In genomic region chr11:6353367-6353987, GRCh38 we compare ENCODE assay signal across 8 cellular contexts. TPM values are rescaled to one million over a fixed set of nuclear protein-coding genes. Genes with fewer than 3 reads are reported as not detected.
A peak's percentile ranks its signal among the peaks of the same experiment; 100 is the strongest.
DNase-seq lines count a peak whose midpoint lies in the region; ATAC-seq, FAIRE-seq and TF ChIP-seq lines count a peak whose summit lies in the region.

No MANE protein-coding gene starts in this region.

- H3K4me2 ChIP-seq in DND-41 (ENCODE audit: insufficient read depth, low read length) = no peak overlapping the region

- no peaks in the 10 kb centered on the region for H3K79me2 ChIP-seq in DND-41 (ENCODE audit: insufficient read depth, low read length)

- no peak for FAIRE-seq in pancreas (lab: Jason Lieb, UNC)

- no peaks in the 10 kb centered on the region for H4K20me1 ChIP-seq in DND-41 (ENCODE audit: insufficient read depth, low read length)

- H3K4me1 ChIP-seq in DND-41 (ENCODE audit: insufficient read depth, low read length) = 0 out of 2 replicates have a peak, but pooled peaks cover 3% of the 10 kb centered on the region
- H3K4me1 ChIP-seq in foreskin keratinocyte = peaks cover 7% of the 10 kb centered on the region
- peaks cover 6 to 29% (median 19%) of the 10 kb centered on the region in 3 donors for H3K4me1 ChIP-seq in pancreas
- peaks cover 20% of the 10 kb centered on the region for H3K4me1 ChIP-seq in vagina

- H3K27me3 ChIP-seq in DND-41 (ENCODE audit: insufficient read depth, low read length, poor library complexity) = peaks cover 10% of the 10 kb centered on the region
- H3K27me3 ChIP-seq in foreskin keratinocyte = no peaks in the 10 kb centered on the region
- no peaks in the 10 kb centered on the region for H3K27me3 ChIP-seq in pancreas
- H3K27me3 ChIP-seq in vagina = no peaks in the 10 kb centered on the region

- WGBS in pancreas, 2 donors = 9 to 10% methylated on average over 5 of the region's 5 CpGs

- H3K27ac ChIP-seq in DND-41 (ENCODE audit: low read length) = no peak overlapping the region
- no peak overlapping the region for H3K27ac ChIP-seq in foreskin keratinocyte
- peak overlapping the region in 1 of 4 donors; percentile 77 for H3K27ac ChIP-seq in pancreas
- no peak overlapping the region for H3K27ac ChIP-seq in vagina

- no peaks in the 10 kb centered on the region for H3K36me3 ChIP-seq in DND-41 (ENCODE audit: insufficient read depth, low read length)
- H3K36me3 ChIP-seq in pancreas = no peaks in the 10 kb centered on the region
- H3K36me3 ChIP-seq in vagina = no peaks in the 10 kb centered on the region

- H3K4me3 ChIP-seq in DND-41 (ENCODE audit: low read depth in 1 of 2, low read length in 2 of 2) (no peak overlapping the region), pancreas (no peak overlapping the region), vagina (no peak overlapping the region)

- in situ Hi-C loops in KBM-7 (cut with MboI; ENCODE audit: low pct_unique_long_range_greater_than_20kb, low sequenced_read_pairs) = no loop called here

- peak; percentile 98 for TF ChIP-seq CTCF in DND-41 (IDR thresholded peaks at IDR 0.05; ENCODE audit: borderline replicate concordance, extremely low read depth, low read length, poor library complexity, severe bottlenecking)
- TF ChIP-seq CTCF in foreskin keratinocyte (conservative IDR thresholded peaks at IDR 0.05) = peak; percentile 96
- peak; percentile 89 to 97 (median 96) for TF ChIP-seq CTCF in pancreas (IDR thresholded peaks at IDR 0.05)
- TF ChIP-seq CTCF in vagina (IDR thresholded peaks at IDR 0.05) = peak; percentile 82 to 95 (median 89)

- no peak for TF ChIP-seq POLR2A in vagina (IDR thresholded peaks at IDR 0.05)

- no peak overlapping the region for H2AFZ ChIP-seq in DND-41 (ENCODE audit: low read depth, low read length)

- ATAC-seq in DND-41 (ENCODE audit: insufficient read depth, low read depth) (peak; percentile 82), GM21528 (IDR thresholded peaks at IDR 0.05; ENCODE audit: low FRiP score, unreplicated experiment) (peak; percentile 76), foreskin keratinocyte (peak; percentile 75), pancreas (peak; percentile 72 to 92 (median 88))

- intact Hi-C loops in pancreas (cut with DNase I) (loop anchor here in 2 of 3 donors (10.0 kb wide), 2 partner anchors 329 to 359 kb away; no protein-coding TSS in a partner anchor), vagina (cut with DNase I) (loop anchor here (10.0 kb wide), 1 partner anchor 109 kb away; no protein-coding TSS in a partner anchor)

- H3K9me3 ChIP-seq in DND-41 (ENCODE audit: insufficient read depth, low read length, severe bottlenecking) = no peaks in the 10 kb centered on the region
- H3K9me3 ChIP-seq in pancreas = no peaks in the 10 kb centered on the region
- no peaks in the 10 kb centered on the region for H3K9me3 ChIP-seq in vagina

- H3K9ac ChIP-seq in DND-41 (ENCODE audit: low read depth, low read length) = no peak overlapping the region

- peak; percentile 56 for DNase-seq in DND-41
- peak; percentile 49 for DNase-seq in KBM-7
- DNase-seq in RKO (ENCODE audit: low spot score) = peak; percentile 56
- DNase-seq in activated T-helper 1 cell treated with anti-CD3 and anti-CD28 coated beads, Interleukin-2, amount 50 U/mL, for 16 hours (ENCODE audit: low read depth in 1 of 2, low spot score in 1 of 2) = peak; percentile 7 to 25
- DNase-seq in foreskin keratinocyte = peak; percentile 50 to 63
- DNase-seq in pancreas = peak; percentile 59 to 78 (median 70)
- no peak for DNase-seq in vagina (ENCODE audit: extremely low spot score in 2 of 2)

RNA-seq across cellular contexts. Expression of gene CAVIN3, which starts 33.2 kb away (rescaled TPM):
- 121 and 173 TPM in 2 replicates for total RNA-seq in foreskin keratinocyte
- polyA plus RNA-seq in foreskin keratinocyte = 165 and 222 TPM in 2 replicates
- total RNA-seq in pancreas = 10 to 100 TPM in 5 of 6 donors, 1 to 10 TPM in 1; 9.7 to 16.7 (median 14.7) TPM
- 10 to 100 TPM; 20.8 to 28.7 TPM for polyA plus RNA-seq in pancreas
- total RNA-seq in vagina = 156 TPM

RNA-seq across cellular contexts. Expression of gene SMPD1, which starts 36.8 kb away (rescaled TPM):
- 10.4 and 13.8 TPM in 2 replicates for total RNA-seq in foreskin keratinocyte
- 13.9 and 15.8 TPM in 2 replicates for polyA plus RNA-seq in foreskin keratinocyte
- total RNA-seq in pancreas = 10 to 100 TPM; 19.4 to 32.3 (median 28.4) TPM
- polyA plus RNA-seq in pancreas = 10 to 100 TPM; 30.6 to 62.0 TPM
- 23.1 TPM for total RNA-seq in vagina

Comparison
In these comparisons a context has a peak if more than half of its experiments do, and no peak if none do; other contexts are left out.
1. DNase-seq: peak in DND-41 (single experiment), KBM-7 (single experiment), RKO (single experiment), activated T-helper 1 cell treated with anti-CD3 and anti-CD28 coated beads, Interleukin-2, amount 50 U/mL, for 16 hours (2 of 2), foreskin keratinocyte (2 of 2) and pancreas (6 of 6); none in vagina (0 of 2).
2. Peak in every context shown above with its lines, with median percentiles within 50 percentile points of each other: ATAC-seq and CTCF ChIP-seq.